ENCODE assay signal across 33 cellular contexts in genomic region chr14:93643676-93644075, GRCh38.
"Had no signal": no experiment of that assay in that cellular context is flagged by ENCODE, and none has a peak within 500 bp of the region (broad histone marks: within the 10 kb centered on the region; RNA-seq: fewer than 3 reads in every experiment).

No MANE protein-coding gene starts in this region.

- H3K4me2 ChIP-seq: SK-N-SH had no signal

- H3K4me3 ChIP-seq: MG63, Peyer's patch, SJSA1 had no signal

- H3K36me3 ChIP-seq: MG63, Peyer's patch, SJSA1 had no signal

- H3K4me1 ChIP-seq: Peyer's patch, SJSA1 had no signal

- ATAC-seq: PC-3 had no signal

- H3K27me3 ChIP-seq: Peyer's patch had no signal

- DNase-seq: Kasumi-1, KG1, MG63, NCI-H1048, NCI-H1092 treated with DMSO at 0.1 percent for 48 hours, NCI-H1105 treated with DMSO at 0.1 percent for 48 hours, NCI-H1417, NCI-H1436, NCI-H146, NCI-H1694, NCI-H187, NCI-H1930, NCI-H2029 treated with DMSO at 0.1 percent for 48 hours, NCI-H2081 treated with DMSO at 0.1 percent for 48 hours, NCI-H2107, NCI-H2171, NCI-H226, NCI-H446 treated with DMSO at 0.1 percent for 48 hours, NCI-H510A, NCI-H524, NCI-H526, NCI-H69, NCI-H748 treated with DMSO at 0.1 percent for 48 hours, NCI-H82, OCI-M1, PC-3, Peyer's patch, Right ventricle myocardium superior, RPMI8226, SHP77 treated with DMSO at 0.1 percent for 48 hours, SK-N-SH, SW 1271 had no signal

- H3K9me3 ChIP-seq: MG63, Peyer's patch, SJSA1, SK-N-SH had no signal

- H3K9ac ChIP-seq: SK-N-SH had no signal

- H3K27ac ChIP-seq: Peyer's patch, SJSA1 had no signal
